In genomic region chr12:11880424-11880823, GRCh38 we compare ENCODE assay signal across 18 cellular contexts.
"Had no signal": no experiment of that assay in that cellular context is flagged by ENCODE, and none has a peak within 500 bp of the region (broad histone marks: within the 10 kb centered on the region; RNA-seq: fewer than 3 reads in every experiment).

No MANE protein-coding gene starts in this region.

- H3K27me3 ChIP-seq: ascending aorta, thyroid gland, uterus had no signal

- H3K4me1 ChIP-seq: uterus had no signal

- H3K27ac ChIP-seq: ascending aorta, lower lobe of right lung, parathyroid adenoma, thyroid gland, uterus, VCaP had no signal

- DNase-seq: activated CD4-positive, alpha-beta T cell treated with anti-CD3 and anti-CD28 coated beads, Interleukin-2, amount 50 U/mL, for 1 hour; activated CD4-positive, CD25-positive, alpha-beta regulatory T cell treated with anti-CD3 and anti-CD28 coated beads, Interleukin-2, amount 50 U/mL, for 72 hours; activated gamma-delta T cell; cerebellar nuclear complex; effector memory CD8-positive, alpha-beta T cell; foreskin melanocyte; head of caudate nucleus; lower lobe of right lung; stimulated activated CD4-positive, alpha-beta T cell treated with anti-CD3 and anti-CD28 coated beads, Interleukin-12 subunit alpha, Interleukin-12 subunit beta, amount 100 ng/mL, for 4 hours; stimulated activated CD4-positive, alpha-beta T cell treated with anti-CD3 and anti-CD28 coated beads, Interleukin-1b, Interleukin-23, amount 100 ng/mL, for 48 hours; stimulated activated naive CD4-positive, alpha-beta T cell treated with Interleukin-2 at 50 U/mL for 16 hours; T-helper 2 cell; thyroid gland; uterus had no signal

- H2AFZ ChIP-seq: parathyroid adenoma had no signal

- H3K9me3 ChIP-seq: ascending aorta, lower lobe of right lung, thyroid gland, uterus had no signal

- FAIRE-seq: bronchial epithelial cell had no signal

- H3K36me3 ChIP-seq: thyroid gland, uterus had no signal

- H3K9ac ChIP-seq: parathyroid adenoma had no signal

- H3K4me3 ChIP-seq: ascending aorta, lower lobe of right lung, thyroid gland, uterus had no signal
